ENCODE assay signal across 20 cellular contexts in genomic region chr7:20260219-20260618, GRCh38. TPM values are rescaled to one million over a fixed set of nuclear protein-coding genes. Genes with fewer than 3 reads are reported as not detected.
DNase-seq lines count a peak whose midpoint lies in the region; ATAC-seq, FAIRE-seq and TF ChIP-seq lines count a peak whose summit lies in the region.
"Had no signal": no experiment of that assay in that cellular context is flagged by ENCODE, and none has a peak within 500 bp of the region (broad histone marks: within the 10 kb centered on the region; RNA-seq: fewer than 3 reads in every experiment).

No MANE protein-coding gene starts in this region.

- no peak overlapping the region for H3K27ac Mint-ChIP-seq in activated naive CD4-positive, alpha-beta T cell treated with anti-CD3 and anti-CD28 coated beads, Interleukin-2, amount 50 U/mL, for 72 hours
- H3K27ac Mint-ChIP-seq: activated T-helper 17 cell treated with anti-CD3 and anti-CD28 coated beads, Interleukin-2, amount 50 U/mL, for 72 hours; WTC11 had no signal

- intact Hi-C loops in sciatic nerve (cut with DNase I): no loop called here

- in situ Hi-C loops in astrocyte of the cerebellum (cut with HindIII; ENCODE audit: low sequenced_read_pairs): no loop called here

- ATAC-seq in sciatic nerve: peak; percentile 70
- ATAC-seq in GM21717 (IDR thresholded peaks at IDR 0.05; ENCODE audit: unreplicated experiment): no peak
- no peak for ATAC-seq in activated naive CD4-positive, alpha-beta T cell treated with anti-CD3 and anti-CD28 coated beads, Interleukin-2, amount 50 U/mL, for 72 hours
- ATAC-seq: activated T-helper 17 cell treated with anti-CD3 and anti-CD28 coated beads, Interleukin-2, amount 50 U/mL, for 72 hours; left colon; WTC11 had no signal

- TF ChIP-seq CTCF in astrocyte of the cerebellum (IDR thresholded peaks at IDR 0.05; ENCODE audit: low read depth, low read length, missing control alignments): no peak

- FAIRE-seq in H54 (lab: Jason Lieb, UNC): peak; percentile 64

- no peak for TF ChIP-seq POLR2A in H54 (IDR thresholded peaks at IDR 0.05; ENCODE audit: low read depth, low read length)

- H3K4me3 ChIP-seq in astrocyte of the cerebellum (ENCODE audit: low read depth, low read length): no peak overlapping the region
- H3K4me3 ChIP-seq: BLaER1, esophagus muscularis mucosa had no signal

- H3K9me3 Mint-ChIP-seq in activated naive CD4-positive, alpha-beta T cell treated with anti-CD3 and anti-CD28 coated beads, Interleukin-2, amount 50 U/mL, for 72 hours: no peaks in the 10 kb centered on the region
- H3K9me3 Mint-ChIP-seq: activated T-helper 17 cell treated with anti-CD3 and anti-CD28 coated beads, Interleukin-2, amount 50 U/mL, for 72 hours had no signal

- H3K36me3 Mint-ChIP-seq in activated naive CD4-positive, alpha-beta T cell treated with anti-CD3 and anti-CD28 coated beads, Interleukin-2, amount 50 U/mL, for 72 hours: no peaks in the 10 kb centered on the region
- H3K36me3 Mint-ChIP-seq: WTC11 had no signal

- no peak for DNase-seq in H54 (ENCODE audit: insufficient read length, low spot score)
- peak; percentile 98 for DNase-seq in astrocyte of the cerebellum (ENCODE audit: low read depth)
- peak; percentile 24 for DNase-seq in globus pallidus (ENCODE audit: low spot score)
- DNase-seq in sciatic nerve (ENCODE audit: low spot score): no peak
- DNase-seq in NCI-H128 (lab: John Stamatoyannopoulos, UW; ENCODE audit: unreplicated experiment): no peak
- no peak for DNase-seq in activated naive CD4-positive, alpha-beta T cell treated with anti-CD3 and anti-CD28 coated beads, Interleukin-2, amount 50 U/mL, for 72 hours (ENCODE audit: low spot score in 2 of 2)
- DNase-seq: activated CD8-positive, alpha-beta memory T cell treated with anti-CD3 and anti-CD28 coated beads for 24 hours; amniotic stem cell; cortex of kidney; DMS 273 treated with DMSO at 0.1 percent for 48 hours; Karpas-422; left colon; NCI-H1694; NCI-H526 treated with DMSO at 0.1 percent for 48 hours had no signal

RNA-seq across cellular contexts. Expression of gene MACC1, which starts 43.0 kb away (rescaled TPM):
- 0.98 TPM for total RNA-seq in sciatic nerve
- total RNA-seq in activated naive CD4-positive, alpha-beta T cell treated with anti-CD3 and anti-CD28 coated beads, Interleukin-2, amount 50 U/mL, for 72 hours: not detected
- total RNA-seq: T-helper 1 cell treated with Interleukin-12 subunit alpha and Interleukin-12 subunit beta and Interleukin-4 antibody, amounts not matched to agents 30 ng/mL and 1 ng/mL, for 36 hours had no signal

Comparison
In these comparisons a context has a peak if more than half of its experiments do, and no peak if none do; other contexts are left out.
1. DNase-seq: peak in astrocyte of the cerebellum (single experiment) and globus pallidus (single experiment); none in H54 (single experiment), sciatic nerve (single experiment), NCI-H128 (single experiment) and activated naive CD4-positive, alpha-beta T cell treated with anti-CD3 and anti-CD28 coated beads, Interleukin-2, amount 50 U/mL, for 72 hours (0 of 2).